ENCODE assay signal across 9 cellular contexts in genomic region chr20:40279390-40279789, GRCh38.
DNase-seq lines count a peak whose midpoint lies in the region; ATAC-seq and TF ChIP-seq lines count a peak whose summit lies in the region.
"Had no signal": no experiment of that assay in that cellular context is flagged by ENCODE, and none has a peak within 500 bp of the region (broad histone marks: within the 10 kb centered on the region; RNA-seq: fewer than 3 reads in every experiment).

No MANE protein-coding gene starts in this region.

- no peak overlapping the region for H3K56ac ChIP-seq in IMR-90 (ENCODE audit: extremely low read depth, insufficient read depth, low read length)

- no peak overlapping the region for H3K4me3 ChIP-seq in IMR-90 (ENCODE audit: insufficient read depth, low read depth, low read length)
- H3K4me3 ChIP-seq in astrocyte of the spinal cord (ENCODE audit: low read depth, low read length) = no peak overlapping the region
- no peak overlapping the region for H3K4me3 ChIP-seq in tibial artery

- H2BK15ac ChIP-seq in IMR-90 (ENCODE audit: low read depth, low read length) = no peak overlapping the region

- H2AK5ac ChIP-seq in IMR-90 (ENCODE audit: low read depth, low read length) = no peak overlapping the region

- TF ChIP-seq RAD21 in IMR-90 (IDR thresholded peaks at IDR 0.05; ENCODE audit: low read length) = no peak

- BruUV-seq in IMR-90 (replicated peaks; lab: Mats Ljungman, UMichigan) = no TSS peak

- no peak overlapping the region for H4K5ac ChIP-seq in IMR-90 (ENCODE audit: low read depth, low read length)

- no peak for TF ChIP-seq POLR2A in IMR-90 (IDR thresholded peaks at IDR 0.05; ENCODE audit: low read depth, low read length)

- no peak overlapping the region for H3K23ac ChIP-seq in IMR-90 (ENCODE audit: low read depth, low read length)

- dilution Hi-C loops in IMR-90 (cut with HindIII; ENCODE audit: low sequenced_read_pairs, unreplicated experiment) = no loop called here

- H4K20me1 ChIP-seq in IMR-90 (ENCODE audit: insufficient read depth, low read length) = no peaks in the 10 kb centered on the region

- H3K36me3 ChIP-seq in IMR-90 (ENCODE audit: control insufficient read depth, insufficient read depth, low read length) (no peaks in the 10 kb centered on the region), tibial artery (no peaks in the 10 kb centered on the region)

- no peak overlapping the region for H3K4me2 ChIP-seq in IMR-90 (ENCODE audit: low read depth, low read length)

- TF ChIP-seq CTCF in IMR-90 (conservative IDR thresholded peaks at IDR 0.05; ENCODE audit: low read depth, low read length) (no peak), astrocyte of the spinal cord (IDR thresholded peaks at IDR 0.05; ENCODE audit: low read depth, low read length) (no peak), tibial artery (IDR thresholded peaks at IDR 0.05) (no peak), GM13977 (IDR thresholded peaks at IDR 0.05; ENCODE audit: extremely low read depth, insufficient read depth, missing control alignments) (no peak)

- no peaks in the 10 kb centered on the region for H3K79me1 ChIP-seq in IMR-90 (ENCODE audit: low read depth in 1 of 2, low read length in 2 of 2)

- H2AK9ac ChIP-seq in IMR-90 (replicated peaks; ENCODE audit: low read depth, low read length, poor library complexity) = no peak overlapping the region

- no peak overlapping the region for H2BK5ac ChIP-seq in IMR-90 (ENCODE audit: low read depth, low read length, poor library complexity, severe bottlenecking)

- no peak overlapping the region for H4K91ac ChIP-seq in IMR-90 (ENCODE audit: insufficient read depth, low read depth, low read length)

- H2BK120ac ChIP-seq in IMR-90 (ENCODE audit: low read depth, low read length) = no peak overlapping the region

- CTCF ChIA-PET in IMR-90 (lab: Yijun Ruan, JAX) = no interaction called here

- no peak overlapping the region for H3K4ac ChIP-seq in IMR-90 (ENCODE audit: low read depth, low read length)

- DNase-seq in IMR-90 = peak; percentile 45
- DNase-seq in astrocyte of the spinal cord (ENCODE audit: low read depth, low spot score) = peak; percentile 88
- peak; percentile 42 for DNase-seq in iris pigment epithelial cell (ENCODE audit: low read depth)
- peak; percentile 72 to 80 for DNase-seq in tibial artery
- DNase-seq in NCI-H2081 (lab: John Stamatoyannopoulos, UW) = no peak
- no peak for DNase-seq in KG1 (lab: John Stamatoyannopoulos, UW)
- no peak for DNase-seq in GM13977 (ENCODE audit: low spot score)
- DNase-seq: naive thymus-derived CD8-positive, alpha-beta T cell; NCI-H526 treated with DMSO at 0.1 percent for 48 hours had no signal

- no peak overlapping the region for H3K14ac ChIP-seq in IMR-90 (replicated peaks; ENCODE audit: low read depth, low read length)

- intact Hi-C loops in IMR-90 (cut with micrococcal nuclease) (no loop called here), tibial artery (cut with DNase I; ENCODE audit: low total_unique reads) (no loop called here)

- peak; percentile 72 for ATAC-seq in IMR-90 (ENCODE audit: low read depth)
- ATAC-seq: naive thymus-derived CD8-positive, alpha-beta T cell had no signal

- H4K8ac ChIP-seq in IMR-90 (ENCODE audit: low read depth in 2 of 2, low read length in 2 of 2) = no peak overlapping the region

- no CpG with 5 or more reads among the region's 1 CpG for WGBS in IMR-90 (ENCODE audit: extremely low coverage in 2 of 2, insufficient read length in 1 of 2), 2 experiments

- POLR2A ChIA-PET in IMR-90 (lab: Charles Lee; ENCODE audit: unreplicated experiment) = no interaction called here

- H3K27ac ChIP-seq in IMR-90 (ENCODE audit: insufficient read depth, low read length) (no peak overlapping the region), tibial artery (peak overlapping the region in 1 of 2 donors; percentile 26)

- no peaks in the 10 kb centered on the region for H3K9me3 ChIP-seq in IMR-90 (ENCODE audit: control insufficient read depth, insufficient read depth, low read length)
- H3K9me3 ChIP-seq in tibial artery = no peaks in the 10 kb centered on the region

- H2AFZ ChIP-seq in IMR-90 (replicated peaks; ENCODE audit: low read length, poor library complexity) = no peak overlapping the region

- H2BK20ac ChIP-seq in IMR-90 (ENCODE audit: low read depth, low read length) = no peak overlapping the region

- in situ Hi-C loops in IMR-90 (cut with MboI; ENCODE audit: low sequenced_read_pairs) (no loop called here), astrocyte of the spinal cord (cut with HindIII; ENCODE audit: low sequenced_read_pairs) (no loop called here), GM13977 (cut with MboI; ENCODE audit: low pct_unique_long_range_greater_than_20kb, low sequenced_read_pairs, unreplicated experiment) (no loop called here)

- no peak overlapping the region; the same call in 1 of the 2 replicates for H3K18ac ChIP-seq in IMR-90 (ENCODE audit: low read depth, low read length)

- H3K9ac ChIP-seq in IMR-90 (ENCODE audit: low read depth, low read length) = no peak overlapping the region

- no peaks in the 10 kb centered on the region for H3K4me1 ChIP-seq in IMR-90 (ENCODE audit: control insufficient read depth, insufficient read depth, low read length)
- peaks cover 0 to 19% (median 3%) of the 10 kb centered on the region in 4 donors for H3K4me1 ChIP-seq in tibial artery

- no peaks in the 10 kb centered on the region; the same call in 1 of the 2 replicates for H3K27me3 ChIP-seq in IMR-90 (ENCODE audit: control insufficient read depth, insufficient read depth, low read length)
- H3K27me3 ChIP-seq in tibial artery = no peaks in the 10 kb centered on the region

- no peaks in the 10 kb centered on the region for H3K9me1 ChIP-seq in IMR-90 (ENCODE audit: insufficient read depth, low read length)

TF ChIP-seq in IMR-90, 13 proteins besides CTCF, POLR2A, EP300 and RAD21:
- no peak for TF ChIP-seq USF2 (IDR thresholded peaks at IDR 0.05; ENCODE audit: low read depth, low read length)
- no peak for TF ChIP-seq SMC3 (IDR thresholded peaks at IDR 0.05; ENCODE audit: low read depth, low read length)
- TF ChIP-seq NFE2L2 (IDR thresholded peaks at IDR 0.05; ENCODE audit: low read depth, low read length) = peak; percentile 74; the same call in 1 of the 2 replicates

Comparison
In these comparisons a context has a peak if more than half of its experiments do, and no peak if none do; other contexts are left out.
1. DNase-seq: peak in IMR-90 (single experiment), astrocyte of the spinal cord (single experiment), iris pigment epithelial cell (single experiment) and tibial artery (2 of 2); none in NCI-H2081 (0 of 2), KG1 (single experiment) and GM13977 (single experiment).